17 cellular contexts compared by ENCODE assay signal in the genomic region with DNA sequence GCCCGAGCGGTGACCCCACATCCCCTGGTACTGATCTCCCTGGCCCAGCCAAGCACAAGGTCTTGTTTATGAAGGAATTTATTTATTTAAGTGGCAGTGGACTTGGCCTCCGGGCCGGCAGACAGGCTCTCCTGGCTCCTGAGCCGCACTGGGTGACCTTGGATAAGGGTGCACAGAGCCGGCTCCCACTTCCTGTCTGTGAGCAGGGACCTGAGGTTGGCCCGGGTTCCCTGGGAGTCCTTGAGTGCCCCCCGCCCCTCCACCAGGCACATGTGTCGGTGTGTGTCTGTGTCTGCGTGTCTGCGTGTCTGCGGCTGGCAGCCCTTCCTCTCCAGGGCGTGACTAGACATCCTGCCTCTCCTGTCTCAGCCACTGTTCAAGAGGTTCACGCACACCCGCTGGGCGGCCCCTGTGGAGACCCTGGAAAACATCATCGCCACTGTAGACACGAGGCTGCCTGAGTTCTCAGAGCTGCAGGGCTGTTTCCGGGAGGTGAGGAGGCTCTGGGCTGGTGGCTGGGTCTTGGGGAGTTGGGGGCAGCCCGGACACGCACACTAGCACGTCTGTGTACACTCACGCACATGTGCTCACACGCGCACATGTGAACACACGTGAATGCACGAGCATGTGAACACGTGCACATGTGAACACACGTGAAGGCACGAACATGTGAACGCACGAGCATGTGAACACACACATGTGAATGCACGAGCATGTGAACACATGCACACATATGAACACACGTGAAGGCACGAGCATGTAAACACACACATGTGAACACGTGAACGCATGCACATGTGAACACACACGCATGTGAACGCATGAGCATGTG. TPM values are rescaled to one million over a fixed set of nuclear protein-coding genes. Genes with fewer than 3 reads are reported as not detected.
A peak's percentile ranks its signal among the peaks of the same experiment; 100 is the strongest.
DNase-seq lines count a peak whose midpoint lies in the region; ATAC-seq and TF ChIP-seq lines count a peak whose summit lies in the region.
"Had no signal": no experiment of that assay in that cellular context is flagged by ENCODE, and none has a peak within 500 bp of the region (broad histone marks: within the 10 kb centered on the region; RNA-seq: fewer than 3 reads in every experiment).

No MANE protein-coding gene starts in this region.

- no peaks in the 10 kb centered on the region for H3K36me3 ChIP-seq in SJCRH30
- H3K36me3 ChIP-seq in left ventricle myocardium inferior: peaks cover 68% of the 10 kb centered on the region

- DNase-seq in H9 (no peak), SJCRH30 (peak; percentile 47 to 52), left ventricle myocardium inferior (no peak), osteocyte (ENCODE audit: extremely low spot score, unreplicated experiment) (no peak), foreskin melanocyte (no peak)
- DNase-seq in activated CD4-positive, alpha-beta memory T cell treated with anti-CD3 and anti-CD28 coated beads for 36 hours: no peak
- DNase-seq in activated T-cell treated with anti-CD3 and anti-CD28 coated beads, Interleukin-2, amount 50 U/mL, for 24 hours: no peak
- DNase-seq: activated CD4-positive, alpha-beta T cell treated with anti-CD3 and anti-CD28 coated beads, Interleukin-2, amount 50 U/mL, for 48 hours; activated naive CD8-positive, alpha-beta T cell treated with anti-CD3 and anti-CD28 coated beads, Interleukin-2, amount 10 ng/mL, durations not matched to agents 7 days and 5 days; activated T-cell treated with anti-CD3 and anti-CD28 coated beads, Interleukin-2, amount 50 U/mL, for 48 hours; natural killer cell; NCI-H1092 treated with DMSO at 0.1 percent for 48 hours; stimulated activated CD4-positive, alpha-beta T cell treated with anti-CD3 and anti-CD28 coated beads, Interleukin-2, amount 100 ng/mL, for 24 hours had no signal

- no peak overlapping the region for H3K4me2 ChIP-seq in H9 (ENCODE audit: insufficient read depth, insufficient read length, low read length)

- intact Hi-C loops in left ventricle myocardium inferior (cut with micrococcal nuclease): no loop called here
- intact Hi-C loops in activated CD4-positive, alpha-beta memory T cell treated with anti-CD3 and anti-CD28 coated beads for 36 hours (cut with micrococcal nuclease): no loop called here

- H3K27me3 ChIP-seq in H9 (ENCODE audit: insufficient read depth, low read length) (no peaks in the 10 kb centered on the region), SJCRH30 (no peaks in the 10 kb centered on the region), left ventricle myocardium inferior (ENCODE audit: low read depth) (no peaks in the 10 kb centered on the region)

- WGBS in H9 (ENCODE audit: extremely low coverage, insufficient read length, low lambda C conversion rate): no CpG with 5 or more reads among the region's 39 CpGs

- H3K4me1 Mint-ChIP-seq in H9: peaks cover 8 to 21% of the 10 kb centered on the region in 2 experiments
- H3K4me1 Mint-ChIP-seq in osteocyte (ENCODE audit: unreplicated experiment): peaks cover 59% of the 10 kb centered on the region
- H3K4me1 Mint-ChIP-seq in activated CD4-positive, alpha-beta memory T cell treated with anti-CD3 and anti-CD28 coated beads for 36 hours (ENCODE audit: low read depth): no peaks in the 10 kb centered on the region
- H3K4me1 Mint-ChIP-seq in activated T-cell treated with anti-CD3 and anti-CD28 coated beads, Interleukin-2, amount 50 U/mL, for 24 hours (ENCODE audit: low read depth): no peaks in the 10 kb centered on the region
- H3K4me1 Mint-ChIP-seq: activated naive CD8-positive, alpha-beta T cell treated with anti-CD3 and anti-CD28 coated beads, Interleukin-2, amount 10 ng/mL, durations not matched to agents 7 days and 5 days had no signal

- no peak overlapping the region for H2BK20ac ChIP-seq in H9 (ENCODE audit: low read depth, low read length, poor library complexity, severe bottlenecking)

- no peak overlapping the region for H2BK5ac ChIP-seq in H9 (ENCODE audit: insufficient read length, low read length)

- no peak overlapping the region for H3T11ph ChIP-seq in H9 (ENCODE audit: low read length)

- H4K5ac ChIP-seq in H9 (ENCODE audit: insufficient read length, low read depth, low read length): peak overlapping the region; percentile 6

- H3K9me3 ChIP-seq in H9 (ENCODE audit: control insufficient read depth, low read depth, low read length) (no peaks in the 10 kb centered on the region), SJCRH30 (replicated peaks) (no peaks in the 10 kb centered on the region), left ventricle myocardium inferior (replicated peaks) (no peaks in the 10 kb centered on the region)

- H3K9me3 Mint-ChIP-seq in H9: no peaks in the 10 kb centered on the region; a peak in 1 of 5 replicates
- H3K9me3 Mint-ChIP-seq in osteocyte (ENCODE audit: unreplicated experiment): no peaks in the 10 kb centered on the region
- H3K9me3 Mint-ChIP-seq in activated CD4-positive, alpha-beta memory T cell treated with anti-CD3 and anti-CD28 coated beads for 36 hours: no peaks in the 10 kb centered on the region
- no peaks in the 10 kb centered on the region for H3K9me3 Mint-ChIP-seq in activated T-cell treated with anti-CD3 and anti-CD28 coated beads, Interleukin-2, amount 50 U/mL, for 24 hours
- H3K9me3 Mint-ChIP-seq: activated naive CD8-positive, alpha-beta T cell treated with anti-CD3 and anti-CD28 coated beads, Interleukin-2, amount 10 ng/mL, durations not matched to agents 7 days and 5 days; natural killer cell had no signal

- H3K27me3 Mint-ChIP-seq in H9 (ENCODE audit: low read depth) (peaks cover 9% of the 10 kb centered on the region), osteocyte (ENCODE audit: unreplicated experiment) (no peaks in the 10 kb centered on the region)
- peaks cover 5% of the 10 kb centered on the region for H3K27me3 Mint-ChIP-seq in activated CD4-positive, alpha-beta memory T cell treated with anti-CD3 and anti-CD28 coated beads for 36 hours
- H3K27me3 Mint-ChIP-seq in activated T-cell treated with anti-CD3 and anti-CD28 coated beads, Interleukin-2, amount 50 U/mL, for 24 hours: peaks cover 5% of the 10 kb centered on the region

- H2AFZ ChIP-seq in H9 (ENCODE audit: low read length): no peak overlapping the region

- no peak overlapping the region for H2BK12ac ChIP-seq in H9 (ENCODE audit: insufficient read length, low read depth, low read length)

- no peak overlapping the region for H4K91ac ChIP-seq in H9 (ENCODE audit: insufficient read length, low read depth, low read length)

- ATAC-seq in HG03469 (IDR thresholded peaks at IDR 0.05; ENCODE audit: unreplicated experiment): no peak
- ATAC-seq: natural killer cell had no signal

- no peak overlapping the region for H2BK120ac ChIP-seq in H9 (ENCODE audit: low read depth, low read length, poor library complexity, severe bottlenecking)

- no peaks in the 10 kb centered on the region for H3K23me2 ChIP-seq in H9 (ENCODE audit: insufficient read length, low read depth, low read length, poor library complexity, severe bottlenecking)

- H3K4me3 ChIP-seq in SJCRH30: no peak overlapping the region
- H3K4me3 ChIP-seq in left ventricle myocardium inferior: no peak overlapping the region

- TF ChIP-seq CTCF in H9 (conservative IDR thresholded peaks at IDR 0.05) (no peak), left ventricle myocardium inferior (IDR thresholded peaks at IDR 0.05; ENCODE audit: borderline replicate concordance) (no peak), osteocyte (IDR thresholded peaks at IDR 0.05) (no peak)

- CTCF ChIA-PET in activated CD4-positive, alpha-beta memory T cell treated with anti-CD3 and anti-CD28 coated beads for 36 hours (lab: Charles Lee): no interaction called here

- H3K14ac ChIP-seq in H9 (ENCODE audit: insufficient read depth, low read length): no peak overlapping the region

- H3K79me2 ChIP-seq in H9 (ENCODE audit: insufficient read depth, low read length): no peaks in the 10 kb centered on the region

- no peak overlapping the region for H3K56ac ChIP-seq in H9 (ENCODE audit: insufficient read length, low read depth, low read length)

- H4K20me1 ChIP-seq in H9 (ENCODE audit: control insufficient read depth, insufficient read depth, insufficient read length): peaks cover 4% of the 10 kb centered on the region

- peak overlapping the region in 1 of 2 experiments; percentile 7; a peak in 1 of 5 replicates for H3K4me3 Mint-ChIP-seq in H9
- H3K4me3 Mint-ChIP-seq in osteocyte (ENCODE audit: unreplicated experiment): peak overlapping the region; percentile 9
- no peak overlapping the region for H3K4me3 Mint-ChIP-seq in activated CD4-positive, alpha-beta memory T cell treated with anti-CD3 and anti-CD28 coated beads for 36 hours
- no peak overlapping the region for H3K4me3 Mint-ChIP-seq in activated T-cell treated with anti-CD3 and anti-CD28 coated beads, Interleukin-2, amount 50 U/mL, for 24 hours
- H3K4me3 Mint-ChIP-seq: activated naive CD8-positive, alpha-beta T cell treated with anti-CD3 and anti-CD28 coated beads, Interleukin-2, amount 10 ng/mL, durations not matched to agents 7 days and 5 days; natural killer cell had no signal

- peak overlapping the region; percentile 44 to 70 (median 61); a peak in 3 of 7 replicates for H3K27ac Mint-ChIP-seq in H9
- peak overlapping the region; percentile 89 for H3K27ac Mint-ChIP-seq in osteocyte (ENCODE audit: unreplicated experiment)
- H3K27ac Mint-ChIP-seq in activated CD4-positive, alpha-beta memory T cell treated with anti-CD3 and anti-CD28 coated beads for 36 hours: no peak overlapping the region
- no peak overlapping the region for H3K27ac Mint-ChIP-seq in activated T-cell treated with anti-CD3 and anti-CD28 coated beads, Interleukin-2, amount 50 U/mL, for 24 hours
- H3K27ac Mint-ChIP-seq: activated naive CD8-positive, alpha-beta T cell treated with anti-CD3 and anti-CD28 coated beads, Interleukin-2, amount 10 ng/mL, durations not matched to agents 7 days and 5 days; natural killer cell had no signal

- H3K27ac ChIP-seq in H9 (ENCODE audit: insufficient read length, low read depth, low read length) (no peak overlapping the region), SJCRH30 (peak overlapping the region; percentile 20; the same call in 1 of the 2 replicates), left ventricle myocardium inferior (replicated peaks) (peak overlapping the region; percentile 27)

- no peak overlapping the region for H3K9ac ChIP-seq in H9 (ENCODE audit: extremely low read depth, insufficient read length, low read length)

- H3K36me3 Mint-ChIP-seq in H9 (ENCODE audit: insufficient read depth in 1 of 3, low read depth in 3 of 3) (peaks cover 9 to 35% (median 17%) of the 10 kb centered on the region in 3 experiments; a peak in 6 of 7 replicates), osteocyte (ENCODE audit: unreplicated experiment) (no peaks in the 10 kb centered on the region)
- H3K36me3 Mint-ChIP-seq in activated CD4-positive, alpha-beta memory T cell treated with anti-CD3 and anti-CD28 coated beads for 36 hours: no peaks in the 10 kb centered on the region
- no peaks in the 10 kb centered on the region for H3K36me3 Mint-ChIP-seq in activated T-cell treated with anti-CD3 and anti-CD28 coated beads, Interleukin-2, amount 50 U/mL, for 24 hours (ENCODE audit: low read depth)
- H3K36me3 Mint-ChIP-seq: activated naive CD8-positive, alpha-beta T cell treated with anti-CD3 and anti-CD28 coated beads, Interleukin-2, amount 10 ng/mL, durations not matched to agents 7 days and 5 days; natural killer cell had no signal

- H3K18ac ChIP-seq in H9 (ENCODE audit: insufficient read length, low read depth, low read length): no peak overlapping the region

- no peaks in the 10 kb centered on the region; the same call in 1 of the 2 replicates for H3K4me1 ChIP-seq in H9 (ENCODE audit: insufficient read depth, low read length)
- peaks cover 49% of the 10 kb centered on the region for H3K4me1 ChIP-seq in SJCRH30
- H3K4me1 ChIP-seq in left ventricle myocardium inferior: peaks cover 67% of the 10 kb centered on the region

- POLR2A ChIA-PET in activated CD4-positive, alpha-beta memory T cell treated with anti-CD3 and anti-CD28 coated beads for 36 hours (lab: Charles Lee): no interaction called here

- no peak overlapping the region for H3K23ac ChIP-seq in H9 (ENCODE audit: insufficient read length, low read depth, low read length)

- peak overlapping the region; percentile 13 for H4K8ac ChIP-seq in H9 (replicated peaks; ENCODE audit: insufficient read length, low read depth, low read length)

- no peak overlapping the region for H2BK15ac ChIP-seq in H9 (ENCODE audit: low read depth, low read length)

- H2AK5ac ChIP-seq in H9 (ENCODE audit: insufficient read length, low read length): no peak overlapping the region

- no peak overlapping the region for H3K4ac ChIP-seq in H9 (ENCODE audit: low read depth, low read length)

- H3K79me1 ChIP-seq in H9 (ENCODE audit: insufficient read depth, low read depth, low read length, poor library complexity, severe bottlenecking): no peaks in the 10 kb centered on the region

RNA-seq across cellular contexts. Expression of gene TNFAIP2, which starts 9.3 kb away (rescaled TPM):
- total RNA-seq in H9 (2021) (29.3 and 29.7 TPM in 2 replicates), left ventricle myocardium inferior (40.1 TPM), osteocyte (1.3 and 2.9 TPM in 2 replicates)
- total RNA-seq in SJCRH30 (2014; rRNA removed; shearing (Covaris generic)): 4.6 and 5.9 TPM in 2 replicates
- total RNA-seq in activated CD4-positive, alpha-beta memory T cell treated with anti-CD3 and anti-CD28 coated beads for 36 hours: under 1 TPM; 0.50 to 0.56 TPM
- total RNA-seq: OCI-LY7 had no signal

RNA-seq across cellular contexts. Expression of gene EXOC3L4, which starts 38.1 kb away (rescaled TPM):
- total RNA-seq in H9 (2021) (0.39 and 0.42 TPM in 2 replicates), left ventricle myocardium inferior (0.66 TPM), osteocyte (0.86 TPM in 1 of 2 replicates, not detected in the other)
- not detected in 2 replicates for total RNA-seq in SJCRH30 (2014; rRNA removed; shearing (Covaris generic))
- not detected for total RNA-seq in activated CD4-positive, alpha-beta memory T cell treated with anti-CD3 and anti-CD28 coated beads for 36 hours
- total RNA-seq: activated naive CD8-positive, alpha-beta T cell treated with anti-CD3 and anti-CD28 coated beads, Interleukin-2, amount 10 ng/mL, durations not matched to agents 7 days and 5 days; lung microvascular endothelial cell; natural killer cell; OCI-LY7 had no signal

RNA-seq across cellular contexts. Expression of gene LBHD2, which starts 48.6 kb away (rescaled TPM):
- total RNA-seq in H9 (2021): not detected in 2 replicates
- total RNA-seq in SJCRH30 (2014; rRNA removed; shearing (Covaris generic)): not detected in 2 replicates
- total RNA-seq in left ventricle myocardium inferior: not detected
- not detected in 2 replicates for total RNA-seq in osteocyte
- total RNA-seq in activated CD4-positive, alpha-beta memory T cell treated with anti-CD3 and anti-CD28 coated beads for 36 hours: not detected
- total RNA-seq: activated naive CD8-positive, alpha-beta T cell treated with anti-CD3 and anti-CD28 coated beads, Interleukin-2, amount 10 ng/mL, durations not matched to agents 7 days and 5 days; frontal cortex; lung microvascular endothelial cell; natural killer cell; OCI-LY7 had no signal

Comparison
In these comparisons a context has a peak if more than half of its experiments do, and no peak if none do; other contexts are left out.
1. DNase-seq: peak in SJCRH30 (2 of 2); none in H9 (single experiment), left ventricle myocardium inferior (single experiment), osteocyte (single experiment), activated CD4-positive, alpha-beta memory T cell treated with anti-CD3 and anti-CD28 coated beads for 36 hours (single experiment), foreskin melanocyte (single experiment) and activated T-cell treated with anti-CD3 and anti-CD28 coated beads, Interleukin-2, amount 50 U/mL, for 24 hours (single experiment).
2. H3K27ac Mint-ChIP-seq: peak in H9 (3 of 3) and osteocyte (single experiment); none in activated CD4-positive, alpha-beta memory T cell treated with anti-CD3 and anti-CD28 coated beads for 36 hours (single experiment) and activated T-cell treated with anti-CD3 and anti-CD28 coated beads, Interleukin-2, amount 50 U/mL, for 24 hours (single experiment).